In the genomic region with DNA sequence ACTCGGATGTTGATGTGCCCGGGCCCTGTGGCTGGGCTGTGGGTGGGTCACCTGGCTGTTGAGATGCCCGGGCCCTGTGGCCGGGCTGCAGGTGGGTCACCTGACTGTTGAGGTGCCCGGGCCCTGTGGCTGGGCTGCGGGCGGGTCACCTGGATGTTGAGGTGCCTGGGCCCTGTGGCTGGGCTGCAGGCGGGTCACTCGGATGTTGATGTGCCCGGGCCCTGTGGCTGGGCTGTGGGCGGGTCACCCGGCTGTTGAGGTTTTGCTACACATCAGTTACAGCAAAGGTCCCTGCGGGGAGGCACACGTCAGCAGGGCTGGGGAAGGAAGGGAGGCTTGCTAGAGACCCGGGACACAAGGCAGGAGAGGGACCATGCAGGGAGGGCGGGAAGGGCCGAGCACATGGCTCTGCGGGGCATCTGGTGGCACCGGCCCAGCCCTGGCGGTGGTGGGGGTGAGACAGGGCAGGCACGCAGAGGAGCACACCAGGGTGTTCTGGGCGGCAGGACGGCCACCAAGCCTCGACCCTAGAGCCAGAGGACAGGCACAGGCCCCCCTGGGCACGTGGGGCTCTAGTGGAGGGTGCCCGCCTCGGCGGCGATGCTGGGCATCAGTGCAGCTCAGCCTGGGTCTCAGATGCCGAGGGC, we compare ENCODE assay signal across 20 cellular contexts. TPM values are rescaled to one million over a fixed set of nuclear protein-coding genes. Genes with fewer than 3 reads are reported as not detected.
DNase-seq lines count a peak whose midpoint lies in the region; ATAC-seq, FAIRE-seq and TF ChIP-seq lines count a peak whose summit lies in the region.
"Had no signal": no experiment of that assay in that cellular context is flagged by ENCODE, and none has a peak within 500 bp of the region (broad histone marks: within the 10 kb centered on the region; RNA-seq: fewer than 3 reads in every experiment).

No MANE protein-coding gene starts in this region.

- POLR2A ChIA-PET in A549 (lab: Yijun Ruan, JAX), result no interaction called here
- POLR2A ChIA-PET in Panc1 (lab: Charles Lee), result no interaction called here
- POLR2A ChIA-PET in HepG2 (lab: Yijun Ruan, JAX), result no interaction called here

- H3K36me3 ChIP-seq in Panc1 (ENCODE audit: control insufficient read depth, insufficient read depth, low read length) (no peaks in the 10 kb centered on the region), HepG2 (replicated peaks in 1 of 2; ENCODE audit: control insufficient read depth in 1 of 2, insufficient read depth in 2 of 2, low read length in 2 of 2) (no peaks in the 10 kb centered on the region)
- H3K36me3 ChIP-seq: Peyer's patch had no signal

- H2AFZ ChIP-seq in HepG2 (ENCODE audit: low read length), result no peak overlapping the region

- WGBS in A549 (ENCODE audit: missing lambda C conversion rate), result 89% methylated on average over 19 of the region's 30 CpGs
- 83% methylated on average over 6 of the region's 30 CpGs for WGBS in HepG2 (ENCODE audit: low lambda C conversion rate)

- H3K4me1 ChIP-seq in A549 (no peaks in the 10 kb centered on the region), Panc1 (ENCODE audit: control insufficient read depth, insufficient read depth, low read length) (peaks cover 5% of the 10 kb centered on the region), HepG2 (ENCODE audit: insufficient read depth, low read length) (no peaks in the 10 kb centered on the region)
- H3K4me1 ChIP-seq: Peyer's patch had no signal

- TF ChIP-seq POLR2A in A549 (IDR thresholded peaks at IDR 0.05; ENCODE audit: low read length), result no peak
- TF ChIP-seq POLR2A in GM12892 (IDR thresholded peaks at IDR 0.05; ENCODE audit: low read depth, low read length), result no peak
- TF ChIP-seq POLR2A in HepG2 (IDR thresholded peaks at IDR 0.05; ENCODE audit: insufficient read depth in 1 of 2, low read depth in 2 of 2, low read length in 2 of 2), result no peak

- no peaks in the 10 kb centered on the region for H3K79me2 ChIP-seq in HepG2 (ENCODE audit: insufficient read depth, low read length)

- no TSS peak for BruUV-seq in Panc1 (replicated peaks; lab: Mats Ljungman, UMichigan)
- no TSS peak for BruUV-seq in HepG2 (replicated peaks; lab: Mats Ljungman, UMichigan)

- TF ChIP-seq RAD21 in A549 (conservative IDR thresholded peaks at IDR 0.05 in 1 of 2, IDR thresholded peaks at IDR 0.05 in 1 of 2) (no peak), HepG2 (CRISPR knock-in tag; IDR thresholded peaks at IDR 0.05) (no peak)

- DNase-seq in A549 (ENCODE audit: low read depth in 1 of 2, low spot score in 1 of 2) (no peak), GM12892 (ENCODE audit: insufficient read length) (peak; percentile 15), Panc1 (ENCODE audit: low read depth, low spot score) (no peak), HepG2 (ENCODE audit: low spot score) (no peak), Kasumi-1 (lab: John Stamatoyannopoulos, UW) (no peak), dedifferentiated amniotic fluid mesenchymal stem cell (ENCODE audit: extremely low spot score) (no peak), RPMI8226 (no peak), T-helper 2 cell (no peak)
- DNase-seq: GF-D8, HFFc6, NCI-H1092, NCI-H1436 treated with DMSO at 0.1 percent for 48 hours, NCI-H2029 treated with DMSO at 0.1 percent for 48 hours, NCI-H2171, NCI-H526, Peyer's patch, Right ventricle myocardium superior, SW 1271 had no signal

- H3K4me3 ChIP-seq in A549 (no peak overlapping the region), Panc1 (ENCODE audit: low read depth in 2 of 2, low read length in 2 of 2) (no peak overlapping the region), HepG2 (replicated peaks in 1 of 3; ENCODE audit: insufficient read depth in 1 of 3, low read depth in 2 of 3, low read length in 3 of 3) (no peak overlapping the region)
- H3K4me3 ChIP-seq: GM12878, Peyer's patch had no signal

- intact Hi-C loops in Panc1 (cut with micrococcal nuclease; ENCODE audit: unreplicated experiment), result no loop called here
- intact Hi-C loops in HepG2 (cut with micrococcal nuclease; ENCODE audit: unreplicated experiment), result no loop called here

- TF ChIP-seq CTCF in A549 (IDR thresholded peaks at IDR 0.05) (no peak), Panc1 (IDR thresholded peaks at IDR 0.05) (no peak), HepG2 (CRISPR knock-in tag; IDR thresholded peaks at IDR 0.05) (no peak)

- H3K4me2 ChIP-seq in A549, result no peak overlapping the region
- no peak overlapping the region for H3K4me2 ChIP-seq in HepG2 (ENCODE audit: low read depth, low read length)

- H4K20me1 ChIP-seq in HepG2 (ENCODE audit: insufficient read depth, low read length), result no peaks in the 10 kb centered on the region

- H3K27ac ChIP-seq in A549, result no peak overlapping the region
- no peak overlapping the region for H3K27ac ChIP-seq in Panc1 (ENCODE audit: low read length)
- no peak overlapping the region for H3K27ac ChIP-seq in HepG2 (ENCODE audit: extremely low read length, insufficient read depth, low read length)
- H3K27ac ChIP-seq: Peyer's patch had no signal

- TF ChIP-seq EP300 in A549 (IDR thresholded peaks at IDR 0.05), result no peak
- no peak for TF ChIP-seq EP300 in HepG2 (IDR thresholded peaks at IDR 0.05; ENCODE audit: low read depth in 2 of 2, low read length in 2 of 2)
- no peak for TF ChIP-seq EP300 in HepG2 (CRISPR knock-in tag; IDR thresholded peaks at IDR 0.05; ENCODE audit: borderline replicate concordance)

- in situ Hi-C loops in Panc1 (cut with HindIII; ENCODE audit: low pct_unique_long_range_greater_than_20kb, low sequenced_read_pairs), result no loop called here
- in situ Hi-C loops in HepG2 (cut with HindIII; ENCODE audit: extremely low pct_ligation_motif_present, low pct_unique_long_range_greater_than_20kb), result no loop called here

- FAIRE-seq in A549 (lab: Jason Lieb, UNC), result no peak
- FAIRE-seq in GM12892 (lab: Jason Lieb, UNC), result no peak
- FAIRE-seq in HepG2 (lab: Jason Lieb, UNC), result no peak
- FAIRE-seq: GM12878 had no signal

- H3K9ac ChIP-seq in HepG2 (ENCODE audit: insufficient read depth, low read depth, low read length), result no peak overlapping the region

- ATAC-seq in A549, result peak; percentile 50 to 58
- peak; percentile 62 for ATAC-seq in Panc1
- ATAC-seq in HepG2, result peak; percentile 30; the same call in 2 of the 3 replicates
- ATAC-seq: GM12878 had no signal

- H3K27me3 ChIP-seq in Panc1 (ENCODE audit: control insufficient read depth, insufficient read depth, low read length) (no peaks in the 10 kb centered on the region), HepG2 (ENCODE audit: control insufficient read depth in 1 of 2, insufficient read depth in 2 of 2, low read length in 2 of 2) (no peaks in the 10 kb centered on the region)
- H3K27me3 ChIP-seq: Peyer's patch had no signal

- CTCF ChIA-PET in A549 (lab: Yijun Ruan, JAX) (no interaction called here), Panc1 (lab: Charles Lee) (no interaction called here), HepG2 (lab: Yijun Ruan, JAX; ENCODE audit: low intra/inter-chr PET ratio, low total read pairs) (no interaction called here)

- H3K9me3 ChIP-seq in A549, result no peaks in the 10 kb centered on the region
- no peaks in the 10 kb centered on the region for H3K9me3 ChIP-seq in Panc1 (ENCODE audit: control insufficient read depth, insufficient read depth, low read depth, low read length)
- H3K9me3 ChIP-seq in HepG2 (ENCODE audit: low read length), result peaks cover 3% of the 10 kb centered on the region; the same call in 1 of the 2 replicates
- H3K9me3 ChIP-seq: Peyer's patch had no signal

RNA-seq across cellular contexts. Expression of a gene that starts 35.4 kb away (rescaled TPM):
- polyA plus RNA-seq in A549 (2011; rRNA removed) (0.31 and 0.58 TPM in 2 replicates), A549 (2017; fragmentation: RNase III; extraction: RNeasy Plus Mini Kit Qiagen cat#74134 plus additional on column Dnase treatment) (0.92 to 1.3 TPM (median 1.1 TPM) in 3 replicates), HepG2 (2011; rRNA removed) (1.5 and 1.9 TPM in 2 replicates)
- polyA plus RNA-seq in A549 (2012; cell fraction: cytosol; rRNA removed), result 0.56 and 0.74 TPM in 2 replicates
- polyA plus RNA-seq in A549 (2012; cell fraction: nucleus; rRNA removed), result 6.5 and 7.0 TPM in 2 replicates
- 0.39 and 0.66 TPM in 2 replicates for polyA minus RNA-seq in A549 (2011; rRNA and poly(A)+ RNA removed)
- 1.1 TPM for polyA plus RNA-seq in GM12892 (2012; ENCODE audit: missing spikeins)
- total RNA-seq in Panc1 (2021; ENCODE audit: unreplicated experiment) (3.9 TPM), HepG2 (2016; rRNA removed; fragmentation: Illumina TruSeq; extraction: Trizol) (0.21 and 0.42 TPM in 2 replicates)
- 4.8 TPM for polyA plus RNA-seq in Panc1 (2012; ENCODE audit: insufficient read length)
- 0.30 and 0.53 TPM in 2 replicates for total RNA-seq in HepG2 (2016; cell fraction: cytosol; rRNA removed; fragmentation: Illumina TruSeq; extraction: Trizol; ENCODE audit: low read depth)
- total RNA-seq in HepG2 (2016; cell fraction: insoluble cytoplasmic fraction; rRNA removed; fragmentation: Illumina TruSeq; extraction: Trizol), result 0.25 and 0.39 TPM in 2 replicates
- total RNA-seq in HepG2 (2016; cell fraction: membrane; rRNA removed; fragmentation: Illumina TruSeq; extraction: Trizol), result 0.21 and 0.28 TPM in 2 replicates
- total RNA-seq in HepG2 (2016; cell fraction: nucleus; rRNA removed; fragmentation: Illumina TruSeq; extraction: Trizol), result 0.69 and 0.87 TPM in 2 replicates
- polyA plus RNA-seq in HepG2 (2011; cell fraction: cytosol; rRNA removed), result 0.77 and 1.1 TPM in 2 replicates
- polyA plus RNA-seq in HepG2 (2011; cell fraction: nucleus; rRNA removed), result 17.1 and 19.3 TPM in 2 replicates
- 3.1 and 3.5 TPM in 2 replicates for polyA plus RNA-seq in HepG2 (2012)
- 0.14 and 0.20 TPM in 2 replicates for polyA plus RNA-seq in HepG2 (2016; cell fraction: cytosol; fragmentation: Illumina TruSeq; extraction: Trizol; ENCODE audit: low read depth)
- 0.43 and 0.47 TPM in 2 replicates for polyA plus RNA-seq in HepG2 (2016; cell fraction: insoluble cytoplasmic fraction; fragmentation: Illumina TruSeq; extraction: Trizol; ENCODE audit: low read depth)
- polyA plus RNA-seq in HepG2 (2016; cell fraction: membrane; fragmentation: Illumina TruSeq; extraction: Trizol; ENCODE audit: low read depth), result 0.27 and 0.30 TPM in 2 replicates
- polyA plus RNA-seq in HepG2 (2016; cell fraction: nucleus; fragmentation: Illumina TruSeq; extraction: Trizol; ENCODE audit: insufficient read depth, low read depth), result 3.4 and 3.5 TPM in 2 replicates
- 1.2 and 1.9 TPM in 2 replicates for polyA minus RNA-seq in HepG2 (2011; rRNA and poly(A)+ RNA removed; ENCODE audit: low replicate concordance)
- 0.49 and 1.6 TPM in 2 replicates for polyA minus RNA-seq in HepG2 (2011; cell fraction: cytosol; rRNA and poly(A)+ RNA removed)
- polyA minus RNA-seq in HepG2 (2011; cell fraction: nucleus; rRNA and poly(A)+ RNA removed), result 2.7 and 2.9 TPM in 2 replicates
- total RNA-seq: H4 had no signal

RNA-seq across cellular contexts. Expression of a gene that starts 36.9 kb away (rescaled TPM):
- polyA plus RNA-seq in A549 (2011; rRNA removed) (19.2 and 19.7 TPM in 2 replicates), A549 (2017; fragmentation: RNase III; extraction: RNeasy Plus Mini Kit Qiagen cat#74134 plus additional on column Dnase treatment) (51.0 to 54.4 TPM (median 52.4 TPM) in 3 replicates), HepG2 (2011; rRNA removed) (20.9 and 23.4 TPM in 2 replicates)
- 106 and 120 TPM in 2 replicates for polyA plus RNA-seq in A549 (2012; cell fraction: cytosol; rRNA removed)
- polyA plus RNA-seq in A549 (2012; cell fraction: nucleus; rRNA removed), result 47.7 and 82.7 TPM in 2 replicates
- polyA minus RNA-seq in A549 (2011; rRNA and poly(A)+ RNA removed), result 4.2 and 6.5 TPM in 2 replicates
- polyA plus RNA-seq in GM12892 (2012; ENCODE audit: missing spikeins), result 15.5 TPM
- total RNA-seq in Panc1 (2021; ENCODE audit: unreplicated experiment) (86.4 TPM), HepG2 (2016; rRNA removed; fragmentation: Illumina TruSeq; extraction: Trizol) (48.9 and 54.0 TPM in 2 replicates)
- polyA plus RNA-seq in Panc1 (2012; ENCODE audit: insufficient read length), result 129 TPM
- total RNA-seq in HepG2 (2016; cell fraction: cytosol; rRNA removed; fragmentation: Illumina TruSeq; extraction: Trizol; ENCODE audit: low read depth), result 48.5 and 55.5 TPM in 2 replicates
- 53.0 and 54.1 TPM in 2 replicates for total RNA-seq in HepG2 (2016; cell fraction: insoluble cytoplasmic fraction; rRNA removed; fragmentation: Illumina TruSeq; extraction: Trizol)
- total RNA-seq in HepG2 (2016; cell fraction: membrane; rRNA removed; fragmentation: Illumina TruSeq; extraction: Trizol), result 49.2 and 61.1 TPM in 2 replicates
- 19.0 and 19.6 TPM in 2 replicates for total RNA-seq in HepG2 (2016; cell fraction: nucleus; rRNA removed; fragmentation: Illumina TruSeq; extraction: Trizol)
- polyA plus RNA-seq in HepG2 (2011; cell fraction: cytosol; rRNA removed), result 18.5 and 46.9 TPM in 2 replicates
- 23.0 and 28.2 TPM in 2 replicates for polyA plus RNA-seq in HepG2 (2011; cell fraction: nucleus; rRNA removed)
- 15.6 and 26.9 TPM in 2 replicates for polyA plus RNA-seq in HepG2 (2012)
- polyA plus RNA-seq in HepG2 (2016; cell fraction: cytosol; fragmentation: Illumina TruSeq; extraction: Trizol; ENCODE audit: low read depth), result 54.8 and 61.0 TPM in 2 replicates
- 43.5 and 50.2 TPM in 2 replicates for polyA plus RNA-seq in HepG2 (2016; cell fraction: insoluble cytoplasmic fraction; fragmentation: Illumina TruSeq; extraction: Trizol; ENCODE audit: low read depth)
- polyA plus RNA-seq in HepG2 (2016; cell fraction: membrane; fragmentation: Illumina TruSeq; extraction: Trizol; ENCODE audit: low read depth), result 42.3 and 46.2 TPM in 2 replicates
- polyA plus RNA-seq in HepG2 (2016; cell fraction: nucleus; fragmentation: Illumina TruSeq; extraction: Trizol; ENCODE audit: insufficient read depth, low read depth), result 35.6 and 38.1 TPM in 2 replicates
- polyA minus RNA-seq in HepG2 (2011; rRNA and poly(A)+ RNA removed; ENCODE audit: low replicate concordance), result 6.4 and 7.1 TPM in 2 replicates
- polyA minus RNA-seq in HepG2 (2011; cell fraction: cytosol; rRNA and poly(A)+ RNA removed), result 8.6 and 11.1 TPM in 2 replicates
- polyA minus RNA-seq in HepG2 (2011; cell fraction: nucleus; rRNA and poly(A)+ RNA removed), result 2.1 and 2.2 TPM in 2 replicates

RNA-seq across cellular contexts. Expression of a gene that starts 55.7 kb away (rescaled TPM):
- polyA plus RNA-seq in A549 (2011; rRNA removed) (16.0 and 20.0 TPM in 2 replicates), A549 (2017; fragmentation: RNase III; extraction: RNeasy Plus Mini Kit Qiagen cat#74134 plus additional on column Dnase treatment) (29.2 to 35.0 TPM (median 33.0 TPM) in 3 replicates), HepG2 (2011; rRNA removed) (183 and 271 TPM in 2 replicates)
- polyA plus RNA-seq in A549 (2012; cell fraction: cytosol; rRNA removed), result 33.6 and 46.9 TPM in 2 replicates
- 116 and 143 TPM in 2 replicates for polyA plus RNA-seq in A549 (2012; cell fraction: nucleus; rRNA removed)
- polyA minus RNA-seq in A549 (2011; rRNA and poly(A)+ RNA removed), result 21.3 and 25.0 TPM in 2 replicates
- 16.7 TPM for polyA plus RNA-seq in GM12892 (2012; ENCODE audit: missing spikeins)
- total RNA-seq in Panc1 (2021; ENCODE audit: unreplicated experiment) (40.0 TPM), HepG2 (2016; rRNA removed; fragmentation: Illumina TruSeq; extraction: Trizol) (38.3 and 44.3 TPM in 2 replicates)
- polyA plus RNA-seq in Panc1 (2012; ENCODE audit: insufficient read length), result 53.6 TPM
- total RNA-seq in HepG2 (2016; cell fraction: cytosol; rRNA removed; fragmentation: Illumina TruSeq; extraction: Trizol; ENCODE audit: low read depth), result 35.6 and 45.0 TPM in 2 replicates
- total RNA-seq in HepG2 (2016; cell fraction: insoluble cytoplasmic fraction; rRNA removed; fragmentation: Illumina TruSeq; extraction: Trizol), result 31.9 and 43.2 TPM in 2 replicates
- 88.7 and 95.2 TPM in 2 replicates for total RNA-seq in HepG2 (2016; cell fraction: membrane; rRNA removed; fragmentation: Illumina TruSeq; extraction: Trizol)
- total RNA-seq in HepG2 (2016; cell fraction: nucleus; rRNA removed; fragmentation: Illumina TruSeq; extraction: Trizol), result 47.8 and 56.5 TPM in 2 replicates
- 147 and 184 TPM in 2 replicates for polyA plus RNA-seq in HepG2 (2011; cell fraction: cytosol; rRNA removed)
- polyA plus RNA-seq in HepG2 (2011; cell fraction: nucleus; rRNA removed), result 1,153 and 1,227 TPM in 2 replicates
- 143 and 184 TPM in 2 replicates for polyA plus RNA-seq in HepG2 (2012)
- polyA plus RNA-seq in HepG2 (2016; cell fraction: cytosol; fragmentation: Illumina TruSeq; extraction: Trizol; ENCODE audit: low read depth), result 80.1 and 97.0 TPM in 2 replicates
- 62.3 and 80.0 TPM in 2 replicates for polyA plus RNA-seq in HepG2 (2016; cell fraction: insoluble cytoplasmic fraction; fragmentation: Illumina TruSeq; extraction: Trizol; ENCODE audit: low read depth)
- polyA plus RNA-seq in HepG2 (2016; cell fraction: membrane; fragmentation: Illumina TruSeq; extraction: Trizol; ENCODE audit: low read depth), result 159 and 160 TPM in 2 replicates
- 179 and 193 TPM in 2 replicates for polyA plus RNA-seq in HepG2 (2016; cell fraction: nucleus; fragmentation: Illumina TruSeq; extraction: Trizol; ENCODE audit: insufficient read depth, low read depth)
- 64.9 and 155 TPM in 2 replicates for polyA minus RNA-seq in HepG2 (2011; rRNA and poly(A)+ RNA removed; ENCODE audit: low replicate concordance)
- polyA minus RNA-seq in HepG2 (2011; cell fraction: cytosol; rRNA and poly(A)+ RNA removed), result 76.5 and 105 TPM in 2 replicates
- 147 and 159 TPM in 2 replicates for polyA minus RNA-seq in HepG2 (2011; cell fraction: nucleus; rRNA and poly(A)+ RNA removed)
